In genomic region chr4:94214703-94215360, GRCh38 we compare ENCODE assay signal across 23 cellular contexts. TPM values are rescaled to one million over a fixed set of nuclear protein-coding genes. Genes with fewer than 3 reads are reported as not detected.
A peak's percentile ranks its signal among the peaks of the same experiment; 100 is the strongest.
DNase-seq lines count a peak whose midpoint lies in the region; ATAC-seq and TF ChIP-seq lines count a peak whose summit lies in the region.
"Had no signal": no experiment of that assay in that cellular context is flagged by ENCODE, and none has a peak within 500 bp of the region (broad histone marks: within the 10 kb centered on the region; RNA-seq: fewer than 3 reads in every experiment).

No MANE protein-coding gene starts in this region.

- CTCF ChIA-PET in activated CD4-positive, alpha-beta T cell treated with anti-CD3 and anti-CD28 coated beads for 36 hours (lab: Charles Lee): no interaction called here
- CTCF ChIA-PET in activated CD4-positive, alpha-beta T cell treated with anti-CD3 and anti-CD28 coated beads, Interleukin-2, amount 10 ng/mL, durations not matched to agents 7 days and 5 days (lab: Charles Lee): no interaction called here

- peaks cover 53% of the 10 kb centered on the region for H3K4me1 Mint-ChIP-seq in activated CD4-positive, alpha-beta T cell treated with anti-CD3 and anti-CD28 coated beads for 36 hours
- peaks cover 43% of the 10 kb centered on the region for H3K4me1 Mint-ChIP-seq in activated CD4-positive, alpha-beta T cell treated with anti-CD3 and anti-CD28 coated beads, Interleukin-2, amount 10 ng/mL, durations not matched to agents 7 days and 5 days
- peaks cover 22 to 45% of the 10 kb centered on the region in 2 donors for H3K4me1 Mint-ChIP-seq in effector memory CD8-positive, alpha-beta T cell (ENCODE audit: low read depth in 2 of 2)

- ATAC-seq in activated CD4-positive, alpha-beta T cell treated with anti-CD3 and anti-CD28 coated beads for 36 hours: peak; percentile 85
- ATAC-seq in GM18867 (IDR thresholded peaks at IDR 0.05; ENCODE audit: unreplicated experiment): peak; percentile 90
- ATAC-seq in effector memory CD8-positive, alpha-beta T cell (replicated peaks): peak; percentile 78
- no peak for ATAC-seq in HG02763 (IDR thresholded peaks at IDR 0.05; ENCODE audit: unreplicated experiment)
- ATAC-seq: esophagus mucosa; left lobe of liver; stimulated activated naive B cell treated with anti-CD40 and anti-IgM and Interleukin-4, amounts not matched to agents 10 μg/mL and 1 μg/mL and 100 μg/mL, for 72 hours had no signal

- TF ChIP-seq EP300 in Ishikawa (IDR thresholded peaks at IDR 0.05; ENCODE audit: borderline replicate concordance): no peak

- H3K9me3 Mint-ChIP-seq in activated CD4-positive, alpha-beta T cell treated with anti-CD3 and anti-CD28 coated beads for 36 hours (ENCODE audit: low read depth): no peaks in the 10 kb centered on the region
- H3K9me3 Mint-ChIP-seq in activated CD4-positive, alpha-beta T cell treated with anti-CD3 and anti-CD28 coated beads, Interleukin-2, amount 10 ng/mL, durations not matched to agents 7 days and 5 days: no peaks in the 10 kb centered on the region
- H3K9me3 Mint-ChIP-seq in effector memory CD8-positive, alpha-beta T cell: no peaks in the 10 kb centered on the region
- H3K9me3 Mint-ChIP-seq: stimulated activated naive B cell treated with anti-CD40 and anti-IgM and Interleukin-4, amounts not matched to agents 10 μg/mL and 1 μg/mL and 100 μg/mL, for 72 hours had no signal

- peaks cover 69% of the 10 kb centered on the region for H3K36me3 Mint-ChIP-seq in activated CD4-positive, alpha-beta T cell treated with anti-CD3 and anti-CD28 coated beads for 36 hours (ENCODE audit: low read depth)
- peaks cover 70% of the 10 kb centered on the region for H3K36me3 Mint-ChIP-seq in activated CD4-positive, alpha-beta T cell treated with anti-CD3 and anti-CD28 coated beads, Interleukin-2, amount 10 ng/mL, durations not matched to agents 7 days and 5 days (ENCODE audit: low read depth)
- peaks cover 46% of the 10 kb centered on the region for H3K36me3 Mint-ChIP-seq in effector memory CD8-positive, alpha-beta T cell (ENCODE audit: insufficient read depth)

- no peak for TF ChIP-seq RAD21 in Ishikawa (IDR thresholded peaks at IDR 0.05; ENCODE audit: low read depth)

- POLR2A ChIA-PET in activated CD4-positive, alpha-beta T cell treated with anti-CD3 and anti-CD28 coated beads for 36 hours (lab: Charles Lee): no interaction called here
- POLR2A ChIA-PET in activated CD4-positive, alpha-beta T cell treated with anti-CD3 and anti-CD28 coated beads, Interleukin-2, amount 10 ng/mL, durations not matched to agents 7 days and 5 days (lab: Charles Lee): no interaction called here

- H3K27me3 Mint-ChIP-seq in activated CD4-positive, alpha-beta T cell treated with anti-CD3 and anti-CD28 coated beads for 36 hours: no peaks in the 10 kb centered on the region
- no peaks in the 10 kb centered on the region for H3K27me3 Mint-ChIP-seq in activated CD4-positive, alpha-beta T cell treated with anti-CD3 and anti-CD28 coated beads, Interleukin-2, amount 10 ng/mL, durations not matched to agents 7 days and 5 days
- no peaks in the 10 kb centered on the region for H3K27me3 Mint-ChIP-seq in effector memory CD8-positive, alpha-beta T cell
- H3K27me3 Mint-ChIP-seq: stimulated activated naive B cell treated with anti-CD40 and anti-IgM and Interleukin-4, amounts not matched to agents 10 μg/mL and 1 μg/mL and 100 μg/mL, for 72 hours had no signal

- intact Hi-C loops in activated CD4-positive, alpha-beta T cell treated with anti-CD3 and anti-CD28 coated beads for 36 hours (cut with DNase I, micrococcal nuclease): no loop called here

- no peak for DNase-seq in activated CD4-positive, alpha-beta T cell treated with anti-CD3 and anti-CD28 coated beads for 36 hours
- no peak for DNase-seq in activated CD4-positive, alpha-beta T cell treated with anti-CD3 and anti-CD28 coated beads, Interleukin-2, amount 10 ng/mL, durations not matched to agents 7 days and 5 days
- no peak for DNase-seq in effector memory CD8-positive, alpha-beta T cell
- DNase-seq in NCI-H2196 treated with DMSO at 0.1 percent for 48 hours (lab: John Stamatoyannopoulos, UW; ENCODE audit: unreplicated experiment): no peak
- no peak for DNase-seq in NCI-H146 treated with DMSO at 0.1 percent for 48 hours (lab: John Stamatoyannopoulos, UW; ENCODE audit: unreplicated experiment)
- DNase-seq: 8988T; activated CD4-positive, CD25-positive, alpha-beta regulatory T cell; amniotic stem cell; caudate nucleus; GF-D8; GM23248; Kasumi-1; midbrain; NCI-H1417; OCI-M1; retina; SHP77 treated with DMSO at 0.1 percent for 48 hours; stimulated activated naive B cell treated with anti-CD40 and anti-IgM and Interleukin-4, amounts not matched to agents 10 μg/mL and 1 μg/mL and 100 μg/mL, for 72 hours had no signal

- no peak overlapping the region for H3K4me3 Mint-ChIP-seq in activated CD4-positive, alpha-beta T cell treated with anti-CD3 and anti-CD28 coated beads for 36 hours
- H3K4me3 Mint-ChIP-seq in activated CD4-positive, alpha-beta T cell treated with anti-CD3 and anti-CD28 coated beads, Interleukin-2, amount 10 ng/mL, durations not matched to agents 7 days and 5 days: no peak overlapping the region
- peak overlapping the region in 1 of 2 donors; percentile 30 for H3K4me3 Mint-ChIP-seq in effector memory CD8-positive, alpha-beta T cell
- H3K4me3 Mint-ChIP-seq: stimulated activated naive B cell treated with anti-CD40 and anti-IgM and Interleukin-4, amounts not matched to agents 10 μg/mL and 1 μg/mL and 100 μg/mL, for 72 hours had no signal

- H3K27ac Mint-ChIP-seq in activated CD4-positive, alpha-beta T cell treated with anti-CD3 and anti-CD28 coated beads for 36 hours: peak overlapping the region; percentile 66
- no peak overlapping the region for H3K27ac Mint-ChIP-seq in activated CD4-positive, alpha-beta T cell treated with anti-CD3 and anti-CD28 coated beads, Interleukin-2, amount 10 ng/mL, durations not matched to agents 7 days and 5 days
- peak overlapping the region; percentile 80 to 84 for H3K27ac Mint-ChIP-seq in effector memory CD8-positive, alpha-beta T cell
- H3K27ac Mint-ChIP-seq: stimulated activated naive B cell treated with anti-CD40 and anti-IgM and Interleukin-4, amounts not matched to agents 10 μg/mL and 1 μg/mL and 100 μg/mL, for 72 hours had no signal

TF ChIP-seq in Ishikawa, 13 proteins besides CTCF, POLR2A, EP300 and RAD21:
- TF ChIP-seq EGR1 (IDR thresholded peaks at IDR 0.05): no peak
- peak; percentile 85 for TF ChIP-seq CEBPB (IDR thresholded peaks at IDR 0.05)

RNA-seq across cellular contexts. Expression of gene SMARCAD1, which starts 7.2 kb away (rescaled TPM):
- 10 to 100 TPM; 32.3 to 33.1 TPM for total RNA-seq in activated CD4-positive, alpha-beta T cell treated with anti-CD3 and anti-CD28 coated beads for 36 hours
- 10 to 100 TPM; 26.9 to 32.4 TPM for total RNA-seq in activated CD4-positive, alpha-beta T cell treated with anti-CD3 and anti-CD28 coated beads, Interleukin-2, amount 10 ng/mL, durations not matched to agents 7 days and 5 days
